ENCODE assay signal across 12 cellular contexts in genomic region chr13:24680921-24681585, GRCh38. TPM values are rescaled to one million over a fixed set of nuclear protein-coding genes. Genes with fewer than 3 reads are reported as not detected.
DNase-seq lines count a peak whose midpoint lies in the region; ATAC-seq and TF ChIP-seq lines count a peak whose summit lies in the region.
"Had no signal": no experiment of that assay in that cellular context is flagged by ENCODE, and none has a peak within 500 bp of the region (broad histone marks: within the 10 kb centered on the region; RNA-seq: fewer than 3 reads in every experiment).

No MANE protein-coding gene starts in this region.

- no peak overlapping the region for H3K18ac ChIP-seq in mesenchymal stem cell (ENCODE audit: low read depth in 1 of 2, low read length in 2 of 2)

- no peak overlapping the region for H3K4me2 ChIP-seq in mesenchymal stem cell (ENCODE audit: low read length, poor library complexity, severe bottlenecking)

- H4K91ac ChIP-seq in mesenchymal stem cell (ENCODE audit: low read length) = no peak overlapping the region

- no peak overlapping the region for H3K4ac ChIP-seq in mesenchymal stem cell (ENCODE audit: low read depth in 1 of 2, low read length in 2 of 2)

- TF ChIP-seq POLR2A in erythroblast (IDR thresholded peaks at IDR 0.05; ENCODE audit: low read length) = no peak

- H3K9me3 Mint-ChIP-seq in activated CD8-positive, alpha-beta memory T cell treated with anti-CD3 and anti-CD28 coated beads, Interleukin-2, amount 10 ng/mL, durations not matched to agents 7 days and 5 days (ENCODE audit: low read depth) = no peaks in the 10 kb centered on the region
- H3K9me3 Mint-ChIP-seq: activated B cell treated with CpG ODN at 0.5 μM for 24 hours; activated T-helper 2 cell treated with anti-CD3 and anti-CD28 coated beads, Interferon-gamma antibody, Interleukin-2, Interleukin-4, amounts not matched to agents 10 μg/mL and 5 μg/mL and 100 μg/mL, durations not matched to agents 14 hours and 24 hours and 36 hours had no signal

- no peak overlapping the region for H2BK120ac ChIP-seq in mesenchymal stem cell (ENCODE audit: low read depth, low read length)

- peaks cover 7% of the 10 kb centered on the region for H3K27me3 ChIP-seq in ascending aorta
- H3K27me3 ChIP-seq in mesenchymal stem cell (ENCODE audit: control insufficient read depth in 1 of 2, insufficient read depth in 1 of 2, low read length in 2 of 2) = peaks cover 42 to 60% of the 10 kb centered on the region in 2 experiments
- peaks cover 24% of the 10 kb centered on the region for H3K27me3 ChIP-seq in thymus (ENCODE audit: control insufficient read depth, insufficient read depth)

- H3K4me3 Mint-ChIP-seq in activated CD8-positive, alpha-beta memory T cell treated with anti-CD3 and anti-CD28 coated beads, Interleukin-2, amount 10 ng/mL, durations not matched to agents 7 days and 5 days = peak overlapping the region; percentile 33
- H3K4me3 Mint-ChIP-seq: activated B cell treated with CpG ODN at 0.5 μM for 24 hours had no signal

- ATAC-seq in activated CD8-positive, alpha-beta memory T cell treated with anti-CD3 and anti-CD28 coated beads, Interleukin-2, amount 10 ng/mL, durations not matched to agents 7 days and 5 days = no peak
- no peak for ATAC-seq in HG02852 (IDR thresholded peaks at IDR 0.05; ENCODE audit: unreplicated experiment)
- ATAC-seq: HepG2, sciatic nerve had no signal

- H2AK5ac ChIP-seq in mesenchymal stem cell (ENCODE audit: low read length, severe bottlenecking) = no peak overlapping the region

- no peak overlapping the region for H3K14ac ChIP-seq in mesenchymal stem cell (ENCODE audit: low read length in 2 of 2)

- H3K4me1 ChIP-seq in ascending aorta = peaks cover 6 to 17% of the 10 kb centered on the region in 2 donors
- peaks cover 18% of the 10 kb centered on the region for H3K4me1 ChIP-seq in mesenchymal stem cell (ENCODE audit: control insufficient read depth, insufficient read depth, low read depth, low read length)
- H3K4me1 ChIP-seq in thymus (ENCODE audit: control insufficient read depth, insufficient read depth, low read length) = peaks cover 19% of the 10 kb centered on the region

- no peaks in the 10 kb centered on the region for H3K79me1 ChIP-seq in mesenchymal stem cell (replicated peaks; ENCODE audit: low read length, poor library complexity, severe bottlenecking)

- H3K4me1 Mint-ChIP-seq in activated CD8-positive, alpha-beta memory T cell treated with anti-CD3 and anti-CD28 coated beads, Interleukin-2, amount 10 ng/mL, durations not matched to agents 7 days and 5 days = peaks cover 46% of the 10 kb centered on the region

- no peak overlapping the region for H4K8ac ChIP-seq in mesenchymal stem cell (ENCODE audit: low read length)

- H3K23ac ChIP-seq in mesenchymal stem cell (ENCODE audit: low read length in 2 of 2) = peak overlapping the region in 1 of 2 experiments; percentile 77

- H3K27ac ChIP-seq in ascending aorta = no peak overlapping the region
- no peak overlapping the region for H3K27ac ChIP-seq in mesenchymal stem cell (ENCODE audit: low read length, poor library complexity, severe bottlenecking)
- no peak overlapping the region for H3K27ac ChIP-seq in thymus (ENCODE audit: low read depth)

- no peak overlapping the region for H3K9ac ChIP-seq in mesenchymal stem cell (ENCODE audit: low read length)

- no peak for TF ChIP-seq CTCF in ascending aorta (IDR thresholded peaks at IDR 0.05)

- H2BK12ac ChIP-seq in mesenchymal stem cell (ENCODE audit: low read length in 2 of 2) = no peak overlapping the region

- H2AFZ ChIP-seq in mesenchymal stem cell (ENCODE audit: low read depth, low read length) = no peak overlapping the region

- peak overlapping the region; percentile 57 to 62 for H3K4me3 ChIP-seq in ascending aorta
- peak overlapping the region; percentile 49 to 56 for H3K4me3 ChIP-seq in mesenchymal stem cell (ENCODE audit: insufficient read depth in 1 of 2, low read depth in 1 of 2, low read length in 2 of 2)
- H3K4me3 ChIP-seq in thymus (ENCODE audit: low read length) = peak overlapping the region; percentile 41

- 47% methylated on average over 28 of the region's 28 CpGs for WGBS in mesenchymal stem cell
- WGBS in thymus = 36% methylated on average over 28 of the region's 28 CpGs

- DNase-seq in activated CD8-positive, alpha-beta memory T cell treated with anti-CD3 and anti-CD28 coated beads, Interleukin-2, amount 10 ng/mL, durations not matched to agents 7 days and 5 days = no peak
- DNase-seq in activated CD8-positive, alpha-beta memory T cell treated with anti-CD3 and anti-CD28 coated beads, Interleukin-2, amount 50 U/mL, for 48 hours = no peak
- no peak for DNase-seq in ascending aorta (ENCODE audit: low spot score in 2 of 2)
- DNase-seq in mesenchymal stem cell = no peak
- DNase-seq in stimulated activated naive CD4-positive, alpha-beta T cell (lab: John Stamatoyannopoulos, UW) = no peak
- DNase-seq in erythroblast (lab: John Stamatoyannopoulos, UW) = no peak
- DNase-seq: activated B cell treated with CpG ODN at 0.5 μM for 24 hours had no signal

- H3K36me3 Mint-ChIP-seq in activated CD8-positive, alpha-beta memory T cell treated with anti-CD3 and anti-CD28 coated beads, Interleukin-2, amount 10 ng/mL, durations not matched to agents 7 days and 5 days = no peaks in the 10 kb centered on the region

- no peaks in the 10 kb centered on the region for H3K9me3 ChIP-seq in ascending aorta
- no peaks in the 10 kb centered on the region for H3K9me3 ChIP-seq in mesenchymal stem cell (ENCODE audit: control insufficient read depth, low read length)
- no peaks in the 10 kb centered on the region for H3K9me3 ChIP-seq in thymus (ENCODE audit: control insufficient read depth)

- H3K36me3 ChIP-seq in ascending aorta (no peaks in the 10 kb centered on the region), mesenchymal stem cell (ENCODE audit: control insufficient read depth in 1 of 2, insufficient read depth in 2 of 2, low read depth in 1 of 2, low read length in 2 of 2) (no peaks in the 10 kb centered on the region), thymus (ENCODE audit: control insufficient read depth, insufficient read depth) (no peaks in the 10 kb centered on the region)

- CTCF ChIA-PET in activated CD8-positive, alpha-beta memory T cell treated with anti-CD3 and anti-CD28 coated beads, Interleukin-2, amount 10 ng/mL, durations not matched to agents 7 days and 5 days (lab: Charles Lee) = interaction anchor here (0.8 to 4.3 kb wide), 6 partner anchors 12 to 83 kb away, joined by 3 to 26 read pairs (median 4); no protein-coding TSS in a partner anchor

- H2BK5ac ChIP-seq in mesenchymal stem cell (ENCODE audit: low read depth, low read length, poor library complexity, severe bottlenecking) = no peak overlapping the region

- H3K27ac Mint-ChIP-seq in activated CD8-positive, alpha-beta memory T cell treated with anti-CD3 and anti-CD28 coated beads, Interleukin-2, amount 10 ng/mL, durations not matched to agents 7 days and 5 days = no peak overlapping the region
- H3K27ac Mint-ChIP-seq: activated B cell treated with CpG ODN at 0.5 μM for 24 hours; activated T-helper 2 cell treated with anti-CD3 and anti-CD28 coated beads, Interferon-gamma antibody, Interleukin-2, Interleukin-4, amounts not matched to agents 10 μg/mL and 5 μg/mL and 100 μg/mL, durations not matched to agents 14 hours and 24 hours and 36 hours had no signal

- H3K27me3 Mint-ChIP-seq in activated CD8-positive, alpha-beta memory T cell treated with anti-CD3 and anti-CD28 coated beads, Interleukin-2, amount 10 ng/mL, durations not matched to agents 7 days and 5 days = peaks cover 40% of the 10 kb centered on the region

- H2BK15ac ChIP-seq in mesenchymal stem cell (ENCODE audit: low read depth, poor library complexity, severe bottlenecking) = no peak overlapping the region

- intact Hi-C loops in ascending aorta (cut with DNase I) = no loop called here

RNA-seq across cellular contexts. Expression of gene ATP12A, which starts 0.8 kb away (rescaled TPM):
- total RNA-seq in activated CD8-positive, alpha-beta memory T cell treated with anti-CD3 and anti-CD28 coated beads, Interleukin-2, amount 10 ng/mL, durations not matched to agents 7 days and 5 days = 1 to 10 TPM; 1.6 to 4.7 TPM
- not detected for total RNA-seq in ascending aorta
- not detected for polyA plus RNA-seq in mesenchymal stem cell (2013, experiment 1 of 2)
- not detected for polyA plus RNA-seq in mesenchymal stem cell (2013, experiment 2 of 2)
- polyA plus RNA-seq in thymus = 2.2 TPM
- total RNA-seq: activated B cell treated with CpG ODN at 0.5 μM for 24 hours, HepG2, sciatic nerve had no signal
- polyA plus RNA-seq: HepG2 had no signal
